21 cellular contexts compared by ENCODE assay signal in genomic region chr15:96948981-96949380, GRCh38.
"Had no signal": no experiment of that assay in that cellular context is flagged by ENCODE, and none has a peak within 500 bp of the region (broad histone marks: within the 10 kb centered on the region; RNA-seq: fewer than 3 reads in every experiment).

No MANE protein-coding gene starts in this region.

- H3K4me3 ChIP-seq: ascending aorta, left lung, mucosa of descending colon, stomach, testis had no signal

- H3K27me3 ChIP-seq: ascending aorta, testis had no signal

- H3K9me3 ChIP-seq: ascending aorta, left lung, mucosa of descending colon, stomach, testis had no signal

- H3K27ac ChIP-seq: ascending aorta, left lung, stomach, testis had no signal

- FAIRE-seq: bronchial epithelial cell, keratinocyte had no signal

- ATAC-seq: esophagus mucosa; left lung; mucosa of descending colon; naive thymus-derived CD4-positive, alpha-beta T cell had no signal

- DNase-seq: activated CD4-positive, alpha-beta T cell treated with anti-CD3 and anti-CD28 coated beads, Interleukin-2, amount 50 U/mL, for 48 hours; activated naive CD4-positive, alpha-beta T cell treated with anti-CD3 and anti-CD28 coated beads for 36 hours; dermis blood vessel endothelial cell; hippocampal formation; left lung; mammary epithelial cell; mucosa of descending colon; naive thymus-derived CD4-positive, alpha-beta T cell; nucleus accumbens; posterior cingulate gyrus; retina; stimulated activated CD4-positive, alpha-beta T cell treated with anti-CD3 and anti-CD28 coated beads, Interleukin-12 subunit alpha, Interleukin-12 subunit beta, amount 100 ng/mL, for 4 hours; stimulated activated CD4-positive, alpha-beta T cell treated with anti-CD3 and anti-CD28 coated beads, Interleukin-2, amount 100 ng/mL, for 24 hours; stomach; T-helper 2 cell; testis had no signal

- H3K27ac Mint-ChIP-seq: activated naive CD4-positive, alpha-beta T cell treated with anti-CD3 and anti-CD28 coated beads for 36 hours; activated T-helper 2 cell treated with anti-CD3 and anti-CD28 coated beads, Interferon-gamma antibody, Interleukin-2, Interleukin-4, amounts not matched to agents 10 μg/mL and 5 μg/mL and 100 μg/mL, durations not matched to agents 14 hours and 24 hours and 36 hours; naive thymus-derived CD4-positive, alpha-beta T cell had no signal

- H3K36me3 ChIP-seq: ascending aorta, left lung, stomach had no signal

- H3K4me1 ChIP-seq: ascending aorta, left lung, testis had no signal
